28 cellular contexts compared by ENCODE assay signal in the genomic region with DNA sequence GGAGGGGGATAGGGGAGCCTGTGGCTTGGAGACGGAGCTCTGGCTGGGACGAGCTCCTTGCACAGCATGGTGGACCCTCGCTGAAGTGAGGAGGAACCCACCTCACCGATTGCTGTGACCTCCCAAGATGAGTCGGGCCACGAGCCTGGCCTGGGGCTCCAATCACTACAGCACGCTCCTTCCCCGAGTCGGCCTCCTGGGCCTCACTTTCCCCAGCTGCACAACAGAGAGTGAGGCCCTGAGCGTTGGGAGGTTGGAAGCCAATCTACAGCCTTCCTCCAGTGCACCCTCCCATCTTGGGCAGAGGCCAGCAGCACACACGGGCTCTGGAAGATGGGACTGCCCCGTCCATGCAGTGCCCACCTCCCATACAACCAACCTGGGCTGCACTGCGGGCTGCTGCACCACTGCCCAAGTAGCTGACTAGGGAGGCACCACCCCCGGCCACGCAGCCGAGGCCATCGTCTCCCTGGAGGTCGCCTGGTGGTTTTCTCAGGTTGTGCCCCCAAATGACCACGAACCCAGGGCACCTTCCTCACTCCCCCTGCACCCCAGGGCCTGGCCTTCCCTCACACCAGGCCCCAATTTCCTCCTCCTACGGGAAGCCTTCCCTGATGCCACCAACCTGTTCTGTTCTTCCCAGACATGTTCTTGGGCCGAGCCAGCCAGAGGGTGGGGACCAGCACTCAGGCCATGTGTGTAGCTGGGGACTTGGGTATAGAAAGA.
A peak's percentile ranks its signal among the peaks of the same experiment; 100 is the strongest.
DNase-seq lines count a peak whose midpoint lies in the region; ATAC-seq and TF ChIP-seq lines count a peak whose summit lies in the region.
"Had no signal": no experiment of that assay in that cellular context is flagged by ENCODE, and none has a peak within 500 bp of the region (broad histone marks: within the 10 kb centered on the region; RNA-seq: fewer than 3 reads in every experiment).

No MANE protein-coding gene starts in this region.

- no peak overlapping the region for H3K4me3 ChIP-seq in osteoblast (ENCODE audit: insufficient read depth, low read length)
- H3K4me3 ChIP-seq: A549, esophagus squamous epithelium, SK-N-MC, skin epidermis, tibial nerve had no signal

- intact Hi-C loops in activated CD4-positive, alpha-beta memory T cell treated with anti-CD3 and anti-CD28 coated beads for 36 hours (cut with micrococcal nuclease), result no loop called here
- intact Hi-C loops in CD14-positive monocyte (cut with micrococcal nuclease), result no loop called here

- no peaks in the 10 kb centered on the region for H3K4me1 Mint-ChIP-seq in activated CD4-positive, alpha-beta memory T cell treated with anti-CD3 and anti-CD28 coated beads, Interleukin-2, amount 10 ng/mL, durations not matched to agents 7 days and 5 days
- H3K4me1 Mint-ChIP-seq in activated CD4-positive, alpha-beta memory T cell treated with anti-CD3 and anti-CD28 coated beads for 36 hours (ENCODE audit: low read depth), result no peaks in the 10 kb centered on the region
- H3K4me1 Mint-ChIP-seq in CD14-positive monocyte, result no peaks in the 10 kb centered on the region
- peaks cover 9% of the 10 kb centered on the region for H3K4me1 Mint-ChIP-seq in glutamatergic neuron (ENCODE audit: low read depth, unreplicated experiment)
- H3K4me1 Mint-ChIP-seq: endodermal cell, naive B cell had no signal

- H3K9me3 ChIP-seq in osteoblast (ENCODE audit: low read depth, low read length), result no peaks in the 10 kb centered on the region
- H3K9me3 ChIP-seq: A549, esophagus squamous epithelium, tibial nerve had no signal

- no peaks in the 10 kb centered on the region for H3K9me3 Mint-ChIP-seq in activated CD4-positive, alpha-beta memory T cell treated with anti-CD3 and anti-CD28 coated beads, Interleukin-2, amount 10 ng/mL, durations not matched to agents 7 days and 5 days
- no peaks in the 10 kb centered on the region for H3K9me3 Mint-ChIP-seq in activated CD4-positive, alpha-beta memory T cell treated with anti-CD3 and anti-CD28 coated beads for 36 hours
- peaks cover 0 to 2% (median 0%) of the 10 kb centered on the region in 7 donors for H3K9me3 Mint-ChIP-seq in CD14-positive monocyte
- H3K9me3 Mint-ChIP-seq in glutamatergic neuron (ENCODE audit: unreplicated experiment), result peaks cover 11% of the 10 kb centered on the region
- H3K9me3 Mint-ChIP-seq: activated naive CD8-positive, alpha-beta T cell treated with anti-CD3 and anti-CD28 coated beads for 36 hours; endodermal cell; H9; mesothelial cell of epicardium; stimulated activated naive CD8-positive, alpha-beta T cell treated with anti-CD3 and anti-CD28 coated beads, Interleukin-15, Interleukin-2, amounts not matched to agents 100 ng/mL and 50 ng/mL, for 24 hours had no signal

- no peak overlapping the region for H3K4me3 Mint-ChIP-seq in activated CD4-positive, alpha-beta memory T cell treated with anti-CD3 and anti-CD28 coated beads, Interleukin-2, amount 10 ng/mL, durations not matched to agents 7 days and 5 days
- H3K4me3 Mint-ChIP-seq in activated CD4-positive, alpha-beta memory T cell treated with anti-CD3 and anti-CD28 coated beads for 36 hours, result no peak overlapping the region
- peak overlapping the region in 1 of 2 donors; percentile 37 for H3K4me3 Mint-ChIP-seq in CD14-positive monocyte
- no peak overlapping the region for H3K4me3 Mint-ChIP-seq in glutamatergic neuron (ENCODE audit: unreplicated experiment)
- H3K4me3 Mint-ChIP-seq: activated naive CD8-positive, alpha-beta T cell treated with anti-CD3 and anti-CD28 coated beads for 36 hours; endodermal cell; H9; mesothelial cell of epicardium; naive B cell; stimulated activated naive CD8-positive, alpha-beta T cell treated with anti-CD3 and anti-CD28 coated beads, Interleukin-15, Interleukin-2, amounts not matched to agents 100 ng/mL and 50 ng/mL, for 24 hours; T-helper 17 cell had no signal

- H3K36me3 Mint-ChIP-seq in activated CD4-positive, alpha-beta memory T cell treated with anti-CD3 and anti-CD28 coated beads, Interleukin-2, amount 10 ng/mL, durations not matched to agents 7 days and 5 days (ENCODE audit: low read depth), result no peaks in the 10 kb centered on the region
- H3K36me3 Mint-ChIP-seq in activated CD4-positive, alpha-beta memory T cell treated with anti-CD3 and anti-CD28 coated beads for 36 hours, result no peaks in the 10 kb centered on the region
- H3K36me3 Mint-ChIP-seq in CD14-positive monocyte (no peaks in the 10 kb centered on the region), glutamatergic neuron (ENCODE audit: unreplicated experiment) (peaks cover 6% of the 10 kb centered on the region)
- H3K36me3 Mint-ChIP-seq: activated naive CD8-positive, alpha-beta T cell treated with anti-CD3 and anti-CD28 coated beads for 36 hours; mesothelial cell of epicardium; naive B cell had no signal

- H2AFZ ChIP-seq in osteoblast (ENCODE audit: low read length), result no peak overlapping the region

- H3K79me2 ChIP-seq in osteoblast (ENCODE audit: insufficient read depth, low read length), result no peaks in the 10 kb centered on the region

- TF ChIP-seq CTCF in CD14-positive monocyte (IDR thresholded peaks at IDR 0.05) (no peak), osteoblast (IDR thresholded peaks at IDR 0.05; ENCODE audit: extremely low read depth, low read depth, low read length) (no peak), glutamatergic neuron (IDR thresholded peaks at IDR 0.05; ENCODE audit: partially characterized antibody, unreplicated experiment) (no peak)

- H3K36me3 ChIP-seq in osteoblast (ENCODE audit: insufficient read depth, low read length), result no peaks in the 10 kb centered on the region
- H3K36me3 ChIP-seq: esophagus squamous epithelium, tibial nerve had no signal

- peak; percentile 10 for DNase-seq in activated CD4-positive, alpha-beta memory T cell treated with anti-CD3 and anti-CD28 coated beads, Interleukin-2, amount 10 ng/mL, durations not matched to agents 7 days and 5 days
- no peak for DNase-seq in activated CD4-positive, alpha-beta memory T cell treated with anti-CD3 and anti-CD28 coated beads for 36 hours
- peak; percentile 32 for DNase-seq in CD14-positive monocyte (ENCODE audit: low spot score)
- peak; percentile 43 for DNase-seq in ecto neural progenitor cell (ENCODE audit: low spot score)
- peak; percentile 68 for DNase-seq in osteoblast (ENCODE audit: insufficient read length, low spot score, missing footprints)
- DNase-seq in MV-4-11 (lab: John Stamatoyannopoulos, UW), result no peak
- no peak for DNase-seq in glutamatergic neuron
- DNase-seq: activated CD4-positive, alpha-beta T cell treated with anti-CD3 and anti-CD28 coated beads for 4 hours; activated naive CD8-positive, alpha-beta T cell treated with anti-CD3 and anti-CD28 coated beads for 36 hours; DMS53; esophagus squamous epithelium; foreskin melanocyte; KBM-7; naive B cell; NCI-H2029; NCI-H526 treated with DMSO at 0.1 percent for 48 hours; nucleus accumbens; RPMI8226; T-helper 17 cell had no signal

- no peak for ATAC-seq in HG03175 (IDR thresholded peaks at IDR 0.05; ENCODE audit: unreplicated experiment)
- ATAC-seq: A549, T-helper 17 cell had no signal

- no peak overlapping the region for H3K4me2 ChIP-seq in osteoblast (ENCODE audit: insufficient read depth, low read length)
- H3K4me2 ChIP-seq: A549 had no signal

- H3K27ac ChIP-seq in osteoblast (ENCODE audit: low read depth, low read length), result no peak overlapping the region
- H3K27ac ChIP-seq: A549, esophagus squamous epithelium, SK-N-MC, skin epidermis, tibial nerve had no signal

- H4K20me1 ChIP-seq in osteoblast (ENCODE audit: insufficient read depth, low read length), result no peaks in the 10 kb centered on the region

- CTCF ChIA-PET in activated CD4-positive, alpha-beta memory T cell treated with anti-CD3 and anti-CD28 coated beads, Interleukin-2, amount 10 ng/mL, durations not matched to agents 7 days and 5 days (lab: Charles Lee), result no interaction called here
- CTCF ChIA-PET in activated CD4-positive, alpha-beta memory T cell treated with anti-CD3 and anti-CD28 coated beads for 36 hours (lab: Charles Lee), result no interaction called here

- POLR2A ChIA-PET in activated CD4-positive, alpha-beta memory T cell treated with anti-CD3 and anti-CD28 coated beads, Interleukin-2, amount 10 ng/mL, durations not matched to agents 7 days and 5 days (lab: Charles Lee), result no interaction called here
- POLR2A ChIA-PET in activated CD4-positive, alpha-beta memory T cell treated with anti-CD3 and anti-CD28 coated beads for 36 hours (lab: Charles Lee), result no interaction called here

- H3K27ac Mint-ChIP-seq in activated CD4-positive, alpha-beta memory T cell treated with anti-CD3 and anti-CD28 coated beads, Interleukin-2, amount 10 ng/mL, durations not matched to agents 7 days and 5 days, result no peak overlapping the region
- H3K27ac Mint-ChIP-seq in activated CD4-positive, alpha-beta memory T cell treated with anti-CD3 and anti-CD28 coated beads for 36 hours, result no peak overlapping the region
- H3K27ac Mint-ChIP-seq in CD14-positive monocyte, result no peak overlapping the region
- no peak overlapping the region for H3K27ac Mint-ChIP-seq in glutamatergic neuron (ENCODE audit: unreplicated experiment)
- H3K27ac Mint-ChIP-seq: activated naive CD8-positive, alpha-beta T cell treated with anti-CD3 and anti-CD28 coated beads for 36 hours; endodermal cell; H9; mesothelial cell of epicardium; naive B cell; stimulated activated naive CD8-positive, alpha-beta T cell treated with anti-CD3 and anti-CD28 coated beads, Interleukin-15, Interleukin-2, amounts not matched to agents 100 ng/mL and 50 ng/mL, for 24 hours; T-helper 17 cell had no signal

- H3K27me3 Mint-ChIP-seq in activated CD4-positive, alpha-beta memory T cell treated with anti-CD3 and anti-CD28 coated beads, Interleukin-2, amount 10 ng/mL, durations not matched to agents 7 days and 5 days, result no peaks in the 10 kb centered on the region
- peaks cover 5% of the 10 kb centered on the region for H3K27me3 Mint-ChIP-seq in activated CD4-positive, alpha-beta memory T cell treated with anti-CD3 and anti-CD28 coated beads for 36 hours
- H3K27me3 Mint-ChIP-seq in CD14-positive monocyte (ENCODE audit: low read depth in 3 of 3) (peaks cover 0 to 9% (median 0%) of the 10 kb centered on the region in 3 donors), glutamatergic neuron (ENCODE audit: unreplicated experiment) (peaks cover 20% of the 10 kb centered on the region)
- H3K27me3 Mint-ChIP-seq: activated naive CD8-positive, alpha-beta T cell treated with anti-CD3 and anti-CD28 coated beads for 36 hours; stimulated activated naive CD8-positive, alpha-beta T cell treated with anti-CD3 and anti-CD28 coated beads, Interleukin-15, Interleukin-2, amounts not matched to agents 100 ng/mL and 50 ng/mL, for 24 hours had no signal

- H3K4me1 ChIP-seq in osteoblast (ENCODE audit: insufficient read depth, low read length), result no peaks in the 10 kb centered on the region
- H3K4me1 ChIP-seq: A549, tibial nerve had no signal

- H3K27me3 ChIP-seq in osteoblast (ENCODE audit: insufficient read depth, low read length), result no peaks in the 10 kb centered on the region

Comparison
In these comparisons a context has a peak if more than half of its experiments do, and no peak if none do; other contexts are left out.
1. DNase-seq: peak in activated CD4-positive, alpha-beta memory T cell treated with anti-CD3 and anti-CD28 coated beads, Interleukin-2, amount 10 ng/mL, durations not matched to agents 7 days and 5 days (single experiment), CD14-positive monocyte (single experiment), ecto neural progenitor cell (single experiment) and osteoblast (single experiment); none in activated CD4-positive, alpha-beta memory T cell treated with anti-CD3 and anti-CD28 coated beads for 36 hours (single experiment), MV-4-11 (single experiment) and glutamatergic neuron (single experiment).